In the genomic region with DNA sequence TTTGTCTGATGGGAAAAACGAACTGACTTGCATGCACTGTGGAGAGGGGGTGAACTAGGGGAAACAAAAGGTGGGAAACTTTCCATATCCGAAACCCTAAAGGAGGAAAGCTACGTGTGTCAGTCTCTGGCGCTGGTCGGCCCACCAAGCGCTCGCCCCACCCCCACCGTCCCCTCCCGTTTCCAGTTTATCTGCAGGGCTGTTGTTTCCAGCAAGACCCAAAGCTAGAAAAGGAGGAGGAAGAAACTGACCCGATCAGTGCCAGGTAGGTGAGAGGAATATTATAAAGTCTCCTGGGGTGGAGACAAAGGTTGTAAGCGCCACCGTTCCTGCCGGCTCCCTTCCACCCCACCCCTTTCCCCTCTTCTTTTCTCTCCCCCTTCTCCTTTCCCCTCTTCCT, we compare ENCODE assay signal across 8 cellular contexts. TPM values are rescaled to one million over a fixed set of nuclear protein-coding genes. Genes with fewer than 3 reads are reported as not detected.
DNase-seq lines count a peak whose midpoint lies in the region; ATAC-seq and TF ChIP-seq lines count a peak whose summit lies in the region.

No MANE protein-coding gene starts in this region.

- peak overlapping the region; percentile 99 for H3K4me3 ChIP-seq in cardiac muscle cell

- H3K4me1 Mint-ChIP-seq in T-helper 2 cell treated with Interferon-gamma antibody and Interleukin-4, amounts not matched to agents 5 μg/mL and 100 μg/mL, for 36 hours (ENCODE audit: low read depth), result peaks cover 5% of the 10 kb centered on the region
- peaks cover 7% of the 10 kb centered on the region for H3K4me1 Mint-ChIP-seq in activated CD4-positive, alpha-beta memory T cell treated with anti-CD3 and anti-CD28 coated beads, Interleukin-2, amount 10 ng/mL, durations not matched to agents 7 days and 5 days

- H3K9me3 Mint-ChIP-seq in T-helper 2 cell treated with Interferon-gamma antibody and Interleukin-4, amounts not matched to agents 5 μg/mL and 100 μg/mL, for 36 hours, result no peaks in the 10 kb centered on the region
- H3K9me3 Mint-ChIP-seq in activated CD4-positive, alpha-beta memory T cell treated with anti-CD3 and anti-CD28 coated beads, Interleukin-2, amount 10 ng/mL, durations not matched to agents 7 days and 5 days, result no peaks in the 10 kb centered on the region

- peak overlapping the region; percentile 80 for H3K4me3 Mint-ChIP-seq in T-helper 2 cell treated with Interferon-gamma antibody and Interleukin-4, amounts not matched to agents 5 μg/mL and 100 μg/mL, for 36 hours
- peak overlapping the region; percentile 68 for H3K4me3 Mint-ChIP-seq in activated CD4-positive, alpha-beta memory T cell treated with anti-CD3 and anti-CD28 coated beads, Interleukin-2, amount 10 ng/mL, durations not matched to agents 7 days and 5 days

- no peaks in the 10 kb centered on the region for H3K36me3 Mint-ChIP-seq in T-helper 2 cell treated with Interferon-gamma antibody and Interleukin-4, amounts not matched to agents 5 μg/mL and 100 μg/mL, for 36 hours (ENCODE audit: low read depth)
- H3K36me3 Mint-ChIP-seq in activated CD4-positive, alpha-beta memory T cell treated with anti-CD3 and anti-CD28 coated beads, Interleukin-2, amount 10 ng/mL, durations not matched to agents 7 days and 5 days (ENCODE audit: low read depth), result no peaks in the 10 kb centered on the region

- H3K27ac ChIP-seq in cardiac muscle cell, result peak overlapping the region; percentile 97

- no peaks in the 10 kb centered on the region for H3K27me3 ChIP-seq in cardiac muscle cell

- ATAC-seq in GM21360 (IDR thresholded peaks at IDR 0.05; ENCODE audit: unreplicated experiment), result no peak

- H3K27me3 Mint-ChIP-seq in T-helper 2 cell treated with Interferon-gamma antibody and Interleukin-4, amounts not matched to agents 5 μg/mL and 100 μg/mL, for 36 hours (ENCODE audit: low read depth), result peaks cover 8% of the 10 kb centered on the region
- H3K27me3 Mint-ChIP-seq in activated CD4-positive, alpha-beta memory T cell treated with anti-CD3 and anti-CD28 coated beads, Interleukin-2, amount 10 ng/mL, durations not matched to agents 7 days and 5 days, result peaks cover 3% of the 10 kb centered on the region

- peaks cover 23% of the 10 kb centered on the region for H3K4me1 ChIP-seq in cardiac muscle cell (ENCODE audit: low read depth)

- POLR2A ChIA-PET in activated CD4-positive, alpha-beta memory T cell treated with anti-CD3 and anti-CD28 coated beads, Interleukin-2, amount 10 ng/mL, durations not matched to agents 7 days and 5 days (lab: Charles Lee), result no interaction called here

- H3K9me3 ChIP-seq in cardiac muscle cell (ENCODE audit: low read depth), result no peaks in the 10 kb centered on the region

- TF ChIP-seq CTCF in cardiac muscle cell (IDR thresholded peaks at IDR 0.05; ENCODE audit: low read depth, low read length), result no peak

- H3K27ac Mint-ChIP-seq in T-helper 2 cell treated with Interferon-gamma antibody and Interleukin-4, amounts not matched to agents 5 μg/mL and 100 μg/mL, for 36 hours, result no peak overlapping the region
- no peak overlapping the region for H3K27ac Mint-ChIP-seq in activated CD4-positive, alpha-beta memory T cell treated with anti-CD3 and anti-CD28 coated beads, Interleukin-2, amount 10 ng/mL, durations not matched to agents 7 days and 5 days

- CTCF ChIA-PET in activated CD4-positive, alpha-beta memory T cell treated with anti-CD3 and anti-CD28 coated beads, Interleukin-2, amount 10 ng/mL, durations not matched to agents 7 days and 5 days (lab: Charles Lee), result no interaction called here

- H3K36me3 ChIP-seq in cardiac muscle cell, result peaks cover 7% of the 10 kb centered on the region

- no peak for DNase-seq in T-helper 2 cell treated with Interferon-gamma antibody and Interleukin-4, amounts not matched to agents 5 μg/mL and 100 μg/mL, for 36 hours (ENCODE audit: low spot score)
- DNase-seq in T-helper 2 cell (no peak), cardiac muscle cell (ENCODE audit: low read depth in 1 of 2, low spot score in 1 of 2) (peak; percentile 28 to 62), putamen (ENCODE audit: low spot score) (peak; percentile 7), hippocampal formation (lab: John Stamatoyannopoulos, UW) (no peak), NCI-H187 treated with DMSO at 0.1 percent for 48 hours (lab: John Stamatoyannopoulos, UW) (no peak)
- DNase-seq in activated CD4-positive, alpha-beta memory T cell treated with anti-CD3 and anti-CD28 coated beads, Interleukin-2, amount 10 ng/mL, durations not matched to agents 7 days and 5 days, result no peak

RNA-seq across cellular contexts. Expression of gene TCEAL9, which starts 0.6 kb away (rescaled TPM):
- total RNA-seq in activated CD4-positive, alpha-beta memory T cell treated with anti-CD3 and anti-CD28 coated beads, Interleukin-2, amount 10 ng/mL, durations not matched to agents 7 days and 5 days, result 1 to 10 TPM in 1 of 2 experiments, under 1 TPM in 1; 0.50 to 1.0 TPM
- 132 and 171 TPM in 2 replicates for total RNA-seq in cardiac muscle cell
- 287 and 422 TPM in 2 replicates for polyA plus RNA-seq in cardiac muscle cell

RNA-seq across cellular contexts. Expression of gene BEX3, which starts 19.4 kb away (rescaled TPM):
- total RNA-seq in activated CD4-positive, alpha-beta memory T cell treated with anti-CD3 and anti-CD28 coated beads, Interleukin-2, amount 10 ng/mL, durations not matched to agents 7 days and 5 days, result 10 to 100 TPM; 18.6 to 20.0 TPM
- 1,498 and 1,502 TPM in 2 replicates for total RNA-seq in cardiac muscle cell
- polyA plus RNA-seq in cardiac muscle cell, result 2,140 and 2,284 TPM in 2 replicates

RNA-seq across cellular contexts. Expression of gene TCEAL7, which starts 26.9 kb away (rescaled TPM):
- total RNA-seq in activated CD4-positive, alpha-beta memory T cell treated with anti-CD3 and anti-CD28 coated beads, Interleukin-2, amount 10 ng/mL, durations not matched to agents 7 days and 5 days, result not detected
- total RNA-seq in cardiac muscle cell, result 3.5 and 7.0 TPM in 2 replicates
- 7.9 and 9.0 TPM in 2 replicates for polyA plus RNA-seq in cardiac muscle cell

RNA-seq across cellular contexts. Expression of gene BEX2, which starts 46.1 kb away (rescaled TPM):
- total RNA-seq in activated CD4-positive, alpha-beta memory T cell treated with anti-CD3 and anti-CD28 coated beads, Interleukin-2, amount 10 ng/mL, durations not matched to agents 7 days and 5 days, result 1 to 10 TPM; 8.1 to 9.3 TPM
- 113 and 142 TPM in 2 replicates for total RNA-seq in cardiac muscle cell
- 169 and 188 TPM in 2 replicates for polyA plus RNA-seq in cardiac muscle cell

Comparison
In these comparisons a context has a peak if more than half of its experiments do, and no peak if none do; other contexts are left out.
1. DNase-seq: peak in cardiac muscle cell (2 of 2) and putamen (single experiment); none in T-helper 2 cell treated with Interferon-gamma antibody and Interleukin-4, amounts not matched to agents 5 μg/mL and 100 μg/mL, for 36 hours (single experiment), T-helper 2 cell (0 of 5), activated CD4-positive, alpha-beta memory T cell treated with anti-CD3 and anti-CD28 coated beads, Interleukin-2, amount 10 ng/mL, durations not matched to agents 7 days and 5 days (single experiment), hippocampal formation (0 of 2) and NCI-H187 treated with DMSO at 0.1 percent for 48 hours (single experiment).
2. RNA of gene TCEAL9, which starts 0.6 kb away (total RNA-seq): 132 to 171 TPM in cardiac muscle cell; 0.50 to 1.0 TPM in activated CD4-positive, alpha-beta memory T cell treated with anti-CD3 and anti-CD28 coated beads, Interleukin-2, amount 10 ng/mL, durations not matched to agents 7 days and 5 days; every median in the first group is over 10 times any median in the second.
3. RNA of gene BEX3, which starts 19.4 kb away (total RNA-seq): 1,498 to 1,502 TPM in cardiac muscle cell; 18.6 to 20.0 TPM in activated CD4-positive, alpha-beta memory T cell treated with anti-CD3 and anti-CD28 coated beads, Interleukin-2, amount 10 ng/mL, durations not matched to agents 7 days and 5 days; every median in the first group is over 10 times any median in the second.